ENCODE assay signal across 9 cellular contexts in genomic region chr3:27357665-27358258, GRCh38. TPM values are rescaled to one million over a fixed set of nuclear protein-coding genes. Genes with fewer than 3 reads are reported as not detected.
DNase-seq lines count a peak whose midpoint lies in the region; ATAC-seq, FAIRE-seq and TF ChIP-seq lines count a peak whose summit lies in the region.
"Had no signal": no experiment of that assay in that cellular context is flagged by ENCODE, and none has a peak within 500 bp of the region (broad histone marks: within the 10 kb centered on the region; RNA-seq: fewer than 3 reads in every experiment).

No MANE protein-coding gene starts in this region.

- peak overlapping the region in 1 of 7 donors; percentile 58 for H3K27ac Mint-ChIP-seq in CD4-positive, alpha-beta memory T cell
- H3K27ac Mint-ChIP-seq: activated naive CD4-positive, alpha-beta T cell treated with anti-CD3 and anti-CD28 coated beads, Interleukin-2, amount 50 U/mL, for 24 hours had no signal

- no peak overlapping the region for H3K27ac ChIP-seq in CD4-positive, alpha-beta memory T cell (ENCODE audit: low read depth, low read length)

- H3K9me3 ChIP-seq in CD4-positive, alpha-beta memory T cell (ENCODE audit: control insufficient read depth in 1 of 2, low read length in 2 of 2), result no peaks in the 10 kb centered on the region

- H3K4me3 Mint-ChIP-seq in CD4-positive, alpha-beta memory T cell, result peak overlapping the region in 6 of 8 donors; percentile 14 to 74 (median 30)
- H3K4me3 Mint-ChIP-seq: activated naive CD4-positive, alpha-beta T cell treated with anti-CD3 and anti-CD28 coated beads, Interleukin-2, amount 50 U/mL, for 24 hours had no signal

- intact Hi-C loops in CD4-positive, alpha-beta memory T cell (cut with micrococcal nuclease), result loop anchor here (1.0 to 5.0 kb wide), 5 partner anchors 110 to 970 kb away; partner anchors contain the start of gene SLC4A7

- H3K4me1 ChIP-seq in CD4-positive, alpha-beta memory T cell (ENCODE audit: insufficient read depth, low read length), result peaks cover 34% of the 10 kb centered on the region

- H3K36me3 Mint-ChIP-seq in CD4-positive, alpha-beta memory T cell, result no peaks in the 10 kb centered on the region
- H3K36me3 Mint-ChIP-seq: activated naive CD4-positive, alpha-beta T cell treated with anti-CD3 and anti-CD28 coated beads, Interleukin-2, amount 50 U/mL, for 24 hours had no signal

- H3K4me3 ChIP-seq in CD4-positive, alpha-beta memory T cell (ENCODE audit: low read length in 2 of 2), result no peak overlapping the region
- no peak overlapping the region for H3K4me3 ChIP-seq in fibroblast of villous mesenchyme (ENCODE audit: low read depth, low read length)

- no peaks in the 10 kb centered on the region for H3K9me3 Mint-ChIP-seq in CD4-positive, alpha-beta memory T cell
- H3K9me3 Mint-ChIP-seq: activated naive CD4-positive, alpha-beta T cell treated with anti-CD3 and anti-CD28 coated beads, Interleukin-2, amount 50 U/mL, for 24 hours had no signal

- no peaks in the 10 kb centered on the region for H3K27me3 Mint-ChIP-seq in CD4-positive, alpha-beta memory T cell
- H3K27me3 Mint-ChIP-seq: activated naive CD4-positive, alpha-beta T cell treated with anti-CD3 and anti-CD28 coated beads, Interleukin-2, amount 50 U/mL, for 24 hours had no signal

- no peaks in the 10 kb centered on the region for H3K36me3 ChIP-seq in CD4-positive, alpha-beta memory T cell (ENCODE audit: insufficient read depth, low read length)

- peak; percentile 81 for TF ChIP-seq CTCF in fibroblast of villous mesenchyme (IDR thresholded peaks at IDR 0.05; ENCODE audit: insufficient read depth, low read depth, low read length)

- FAIRE-seq in RCC 7860 (lab: Jason Lieb, UNC), result no peak

- CTCF ChIA-PET in CD4-positive, alpha-beta memory T cell (lab: Charles Lee; ENCODE audit: partially characterized antibody), result interaction anchor here (0.6 to 1.8 kb wide), 14 partner anchors 9 to 323 kb away, joined by 3 to 20 read pairs (median 4); partner anchors contain the start of genes NEK10 and SLC4A7

- POLR2A ChIA-PET in CD4-positive, alpha-beta memory T cell (lab: Charles Lee; ENCODE audit: partially characterized antibody), result interaction anchor here (1.8 kb wide), 1 partner anchor 12 kb away, joined by 6 read pairs; the partner anchor contains the start of gene NEK10

- peaks cover 28 to 60% (median 40%) of the 10 kb centered on the region in 4 donors for H3K4me1 Mint-ChIP-seq in CD4-positive, alpha-beta memory T cell

- no peaks in the 10 kb centered on the region for H3K27me3 ChIP-seq in CD4-positive, alpha-beta memory T cell (ENCODE audit: insufficient read depth, low read length)

- peak; percentile 90 for ATAC-seq in GM18907 (IDR thresholded peaks at IDR 0.05; ENCODE audit: unreplicated experiment)
- peak; percentile 82 for ATAC-seq in HG03095 (IDR thresholded peaks at IDR 0.05; ENCODE audit: unreplicated experiment)

- peak; percentile 47 to 59 (median 53) for DNase-seq in CD4-positive, alpha-beta memory T cell
- peak; percentile 6 for DNase-seq in NCI-H774 (lab: John Stamatoyannopoulos, UW)
- peak; percentile 14 to 31 for DNase-seq in activated CD8-positive, alpha-beta memory T cell treated with anti-CD3 and anti-CD28 coated beads for 4 hours (ENCODE audit: low read depth in 2 of 2)
- DNase-seq in fibroblast of villous mesenchyme (ENCODE audit: low read depth), result peak; percentile 71
- peak; percentile 59 for DNase-seq in renal cortical epithelial cell (ENCODE audit: low read depth)
- DNase-seq in RCC 7860 (ENCODE audit: low spot score), result no peak

RNA-seq across cellular contexts. Expression of gene NEK10, which starts 11.4 kb away (rescaled TPM):
- total RNA-seq in CD4-positive, alpha-beta memory T cell, result 1 to 10 TPM; 1.4 to 2.7 TPM
- under 1 TPM in 1 of 2 donors, not detected in 1; 0.10 TPM for polyA plus RNA-seq in CD4-positive, alpha-beta memory T cell
- total RNA-seq in fibroblast of villous mesenchyme (1.9 and 6.9 TPM in 2 replicates), renal cortical epithelial cell (1.2 and 15.5 TPM in 2 replicates)
